In the genomic region with DNA sequence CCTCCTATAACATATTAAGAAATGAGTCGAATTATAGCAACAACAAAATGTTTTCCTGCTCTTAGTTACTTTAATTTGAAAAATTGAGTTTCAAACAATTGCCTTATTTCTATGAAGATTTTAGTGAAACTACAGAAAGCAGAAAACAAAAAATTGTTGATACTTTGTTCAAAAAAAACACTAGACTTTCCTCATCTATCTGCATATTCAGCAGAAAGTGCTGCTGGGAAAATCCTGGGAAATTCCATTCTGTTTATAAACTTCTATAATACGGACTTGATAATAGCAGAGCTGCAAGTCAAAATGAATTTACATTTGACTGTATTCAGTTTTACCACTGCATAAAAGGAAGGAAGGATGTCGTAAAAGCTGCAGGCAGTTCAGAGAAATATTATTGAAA, we compare ENCODE assay signal across 2 cellular contexts.
TF ChIP-seq lines count a peak whose summit lies in the region.

No MANE protein-coding gene starts in this region.

TF ChIP-seq in A549, 52 proteins besides CTCF, POLR2A, EP300 and RAD21:
- TF ChIP-seq MAFK (IDR thresholded peaks at IDR 0.05; ENCODE audit: partially characterized antibody) (peak; percentile 6), HDAC2 (IDR thresholded peaks at IDR 0.05) (no peak)
- TF ChIP-seq, protein P1, sequence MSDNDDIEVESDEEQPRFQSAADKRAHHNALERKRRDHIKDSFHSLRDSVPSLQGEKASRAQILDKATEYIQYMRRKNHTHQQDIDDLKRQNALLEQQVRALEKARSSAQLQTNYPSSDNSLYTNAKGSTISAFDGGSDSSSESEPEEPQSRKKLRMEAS (IDR thresholded peaks at IDR 0.05) = no peak
TF ChIP-seq in A549: peak in this region for 1.

TF ChIP-seq in IMR-90, 13 proteins besides CTCF, POLR2A, EP300 and RAD21:
- TF ChIP-seq, protein P2, sequence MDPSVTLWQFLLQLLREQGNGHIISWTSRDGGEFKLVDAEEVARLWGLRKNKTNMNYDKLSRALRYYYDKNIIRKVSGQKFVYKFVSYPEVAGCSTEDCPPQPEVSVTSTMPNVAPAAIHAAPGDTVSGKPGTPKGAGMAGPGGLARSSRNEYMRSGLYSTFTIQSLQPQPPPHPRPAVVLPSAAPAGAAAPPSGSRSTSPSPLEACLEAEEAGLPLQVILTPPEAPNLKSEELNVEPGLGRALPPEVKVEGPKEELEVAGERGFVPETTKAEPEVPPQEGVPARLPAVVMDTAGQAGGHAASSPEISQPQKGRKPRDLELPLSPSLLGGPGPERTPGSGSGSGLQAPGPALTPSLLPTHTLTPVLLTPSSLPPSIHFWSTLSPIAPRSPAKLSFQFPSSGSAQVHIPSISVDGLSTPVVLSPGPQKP (IDR thresholded peaks at IDR 0.05; ENCODE audit: borderline replicate concordance, low read depth, low read length) = no peak
- no peak for TF ChIP-seq SMC3 (IDR thresholded peaks at IDR 0.05; ENCODE audit: low read depth, low read length)
- peak; percentile 15; the same call in 1 of the 2 replicates for TF ChIP-seq MAFK (IDR thresholded peaks at IDR 0.05; ENCODE audit: low read depth, low read length)
- no peak for TF ChIP-seq BHLHE40 (IDR thresholded peaks at IDR 0.05; ENCODE audit: low read depth, low read length)
- TF ChIP-seq RFX5 (IDR thresholded peaks at IDR 0.05; ENCODE audit: low read depth, low read length) = no peak
- TF ChIP-seq FOS (IDR thresholded peaks at IDR 0.05; ENCODE audit: low read depth, low read length) = no peak
